ENCODE assay signal across 26 cellular contexts in genomic region chr5:75243510-75243909, GRCh38. TPM values are rescaled to one million over a fixed set of nuclear protein-coding genes. Genes with fewer than 3 reads are reported as not detected.
DNase-seq lines count a peak whose midpoint lies in the region; ATAC-seq and TF ChIP-seq lines count a peak whose summit lies in the region.
"Had no signal": no experiment of that assay in that cellular context is flagged by ENCODE, and none has a peak within 500 bp of the region (broad histone marks: within the 10 kb centered on the region; RNA-seq: fewer than 3 reads in every experiment).

No MANE protein-coding gene starts in this region.

- no peak overlapping the region for H3K4me3 Mint-ChIP-seq in mesothelial cell of epicardium
- H3K4me3 Mint-ChIP-seq: CD4-positive, alpha-beta T cell had no signal

- no peaks in the 10 kb centered on the region for H3K9me3 Mint-ChIP-seq in mesothelial cell of epicardium
- H3K9me3 Mint-ChIP-seq: CD4-positive, alpha-beta T cell had no signal

- TF ChIP-seq CTCF in RWPE2 (IDR thresholded peaks at IDR 0.05; ENCODE audit: poor library complexity, severe bottlenecking): no peak
- no peak for TF ChIP-seq CTCF in mesothelial cell of epicardium (IDR thresholded peaks at IDR 0.05; ENCODE audit: unreplicated experiment)

- H3K36me3 ChIP-seq in RWPE2 (ENCODE audit: low read depth): no peaks in the 10 kb centered on the region
- no peaks in the 10 kb centered on the region for H3K36me3 ChIP-seq in esophagus (ENCODE audit: control insufficient read depth in 2 of 2, insufficient read depth in 2 of 2, low read length in 1 of 2)
- H3K36me3 ChIP-seq: BLaER1 treated with 17β-estradiol and CSF1 and Interleukin-3, amounts not matched to agents 10 nM and 100 nM; HAP-1; MG63 had no signal

- no peak for ATAC-seq in RWPE2 (ENCODE audit: low read depth)
- ATAC-seq in GM21529 (IDR thresholded peaks at IDR 0.05; ENCODE audit: unreplicated experiment): no peak
- no peak for ATAC-seq in GM21367 (IDR thresholded peaks at IDR 0.05; ENCODE audit: unreplicated experiment)
- ATAC-seq: A549, K562 had no signal

- H3K9me3 ChIP-seq in RWPE2 (ENCODE audit: severe bottlenecking) (no peaks in the 10 kb centered on the region), esophagus (ENCODE audit: control insufficient read depth in 2 of 2, insufficient read depth in 1 of 2, low read depth in 1 of 2, low read length in 1 of 2) (no peaks in the 10 kb centered on the region)
- H3K9me3 ChIP-seq: BLaER1 treated with 17β-estradiol and CSF1 and Interleukin-3, amounts not matched to agents 10 nM and 100 nM; HAP-1; MG63 had no signal

- H3K27me3 ChIP-seq in RWPE2 (ENCODE audit: insufficient read depth, poor library complexity, severe bottlenecking) (no peaks in the 10 kb centered on the region), esophagus (ENCODE audit: control insufficient read depth in 1 of 2, insufficient read depth in 2 of 2, low read length in 2 of 2) (no peaks in the 10 kb centered on the region)
- H3K27me3 ChIP-seq: BLaER1 treated with 17β-estradiol and CSF1 and Interleukin-3, amounts not matched to agents 10 nM and 100 nM; MG63 had no signal

- no peak overlapping the region for H3K4me3 ChIP-seq in RWPE2 (ENCODE audit: severe bottlenecking)
- no peak overlapping the region for H3K4me3 ChIP-seq in esophagus (ENCODE audit: low read depth in 1 of 2, low read length in 2 of 2)
- H3K4me3 ChIP-seq: A549; BLaER1 treated with 17β-estradiol and CSF1 and Interleukin-3, amounts not matched to agents 10 nM and 100 nM; GM23248; HAP-1; K562; MG63; PC-9 had no signal

- WGBS in esophagus, 2 donors: 46 to 69% methylated on average over 5 of the region's 5 CpGs

- H3K36me3 Mint-ChIP-seq in mesothelial cell of epicardium: no peaks in the 10 kb centered on the region

- peaks cover 40% of the 10 kb centered on the region for H3K4me1 ChIP-seq in RWPE2 (ENCODE audit: insufficient read depth, poor library complexity, severe bottlenecking)
- no peaks in the 10 kb centered on the region for H3K4me1 ChIP-seq in esophagus (ENCODE audit: control insufficient read depth in 2 of 2, insufficient read depth in 2 of 2, low read length in 1 of 2)
- H3K4me1 ChIP-seq: BLaER1 treated with 17β-estradiol and CSF1 and Interleukin-3, amounts not matched to agents 10 nM and 100 nM had no signal

- peaks cover 29% of the 10 kb centered on the region for H3K4me1 Mint-ChIP-seq in mesothelial cell of epicardium

- no peaks in the 10 kb centered on the region for H3K27me3 Mint-ChIP-seq in mesothelial cell of epicardium (ENCODE audit: low read depth)
- H3K27me3 Mint-ChIP-seq: CD4-positive, alpha-beta T cell had no signal

- H3K27ac Mint-ChIP-seq in mesothelial cell of epicardium: peak overlapping the region; percentile 60
- H3K27ac Mint-ChIP-seq: CD4-positive, alpha-beta T cell had no signal

- H3K27ac ChIP-seq in RWPE2 (ENCODE audit: poor library complexity, severe bottlenecking): peak overlapping the region; percentile 16
- H3K27ac ChIP-seq in esophagus (ENCODE audit: low read depth in 2 of 2, low read length in 1 of 2): peak overlapping the region; percentile 6 to 51
- H3K27ac ChIP-seq: A549; BLaER1 treated with 17β-estradiol and CSF1 and Interleukin-3, amounts not matched to agents 10 nM and 100 nM; GM23248; PC-9 had no signal

- DNase-seq in RWPE2 (ENCODE audit: low spot score): no peak
- DNase-seq in mesothelial cell of epicardium (ENCODE audit: low spot score in 2 of 2, unreplicated experiment in 2 of 2): no peak
- no peak for DNase-seq in DMS53 (lab: John Stamatoyannopoulos, UW)
- no peak for DNase-seq in middle frontal gyrus (ENCODE audit: extremely low spot score, low spot score)
- DNase-seq: AML-193; CD4-positive, alpha-beta T cell; COR-L47; DMS79 treated with DMSO at 0.1 percent for 48 hours; GM23248; Kasumi-1; MG63; NCI-H1694; NCI-H2029 treated with DMSO at 0.1 percent for 48 hours; NCI-H446 treated with DMSO at 0.1 percent for 48 hours; NCI-H82; NK-92 treated with Interleukin-12 subunit alpha and Interleukin-12 subunit beta, amount 100 ng/mL, for 24 hours; Right ventricle myocardium superior had no signal

RNA-seq across cellular contexts. Expression of gene ANKRD31, which starts 6.8 kb away (rescaled TPM):
- under 1 TPM; 0.26 to 0.51 TPM for polyA plus RNA-seq in esophagus
- total RNA-seq in mesothelial cell of epicardium: 1.1 to 1.4 TPM (median 1.3 TPM) in 3 replicates
- total RNA-seq: GM23248, RPMI7951 had no signal
- polyA plus RNA-seq: GM23248 had no signal
